27 cellular contexts compared by ENCODE assay signal in the genomic region with DNA sequence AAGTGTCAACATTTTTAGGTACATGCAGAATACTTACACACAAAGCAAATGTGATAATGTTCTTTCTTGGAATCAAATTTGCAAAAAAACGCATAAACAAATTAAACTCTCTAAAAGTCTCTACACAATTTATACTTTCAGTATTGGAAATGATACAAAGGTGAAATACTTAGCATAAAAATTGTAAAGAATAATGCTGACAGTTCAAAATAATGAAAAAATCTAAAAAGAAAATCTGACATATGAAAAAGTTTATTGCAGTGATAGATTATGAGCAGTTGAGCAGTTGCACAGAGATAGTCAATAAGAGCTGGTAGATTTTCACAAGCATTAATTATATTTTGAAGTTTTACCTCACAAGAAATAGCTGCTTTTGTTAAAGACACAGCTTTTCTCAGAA.
"Had no signal": no experiment of that assay in that cellular context is flagged by ENCODE, and none has a peak within 500 bp of the region (broad histone marks: within the 10 kb centered on the region; RNA-seq: fewer than 3 reads in every experiment).

No MANE protein-coding gene starts in this region.

- H3K4me1 ChIP-seq: stomach, suprapubic skin, testis, thyroid gland, tibial artery, tibial nerve, transverse colon, upper lobe of left lung, upper lobe of right lung, uterus, vagina had no signal

- H3K36me3 ChIP-seq: stomach, suprapubic skin, thoracic aorta, thyroid gland, tibial artery, tibial nerve, transverse colon, upper lobe of left lung, upper lobe of right lung, uterus, vagina had no signal

- H3K27ac ChIP-seq: stomach, suprapubic skin, testis, thoracic aorta, thyroid gland, tibial artery, tibial nerve, transverse colon, upper lobe of left lung, upper lobe of right lung, uterus, vagina had no signal

- FAIRE-seq: urothelium cell line had no signal

- H3K9me3 ChIP-seq: testis, thyroid gland, uterus, vagina had no signal

- DNase-seq: stimulated activated CD4-positive, alpha-beta T cell treated with anti-CD3 and anti-CD28 coated beads, Interleukin-2, amount 100 ng/mL, for 48 hours; stimulated activated CD4-positive, alpha-beta T cell treated with anti-CD3 and anti-CD28 coated beads, Interleukin-4, amount 100 ng/mL, for 1 hour; stimulated activated CD4-positive, alpha-beta T cell treated with anti-CD3 and anti-CD28 coated beads, Interleukin-4, amount 100 ng/mL, for 24 hours; stimulated activated CD4-positive, alpha-beta T cell treated with anti-CD3 and anti-CD28 coated beads, Interleukin-4, amount 100 ng/mL, for 4 hours; stimulated activated CD8-positive, alpha-beta memory T cell treated with anti-CD3 and anti-CD28 coated beads, Interleukin-4, amount 100 ng/mL, for 48 hours; stimulated activated naive B cell treated with anti-CD40 and anti-IgM and Interleukin-4, amounts not matched to agents 10 μg/mL and 1 μg/mL and 100 μg/mL, for 72 hours; stimulated activated naive CD4-positive, alpha-beta T cell; stimulated activated naive CD4-positive, alpha-beta T cell treated with Interleukin-2 at 50 U/mL for 16 hours; stimulated activated naive CD8-positive, alpha-beta T cell treated with anti-CD3 and anti-CD28 coated beads, Interleukin-15, amount 100 ng/mL, for 72 hours; stimulated activated naive CD8-positive, alpha-beta T cell treated with anti-CD3 and anti-CD28 coated beads, Interleukin-15, Interleukin-2, amounts not matched to agents 100 U/mL and 50 U/mL, for 24 hours; stomach; substantia nigra; testis; thyroid gland; tibial artery; transverse colon; trophoblast cell; upper lobe of left lung; upper lobe of right lung; uterus had no signal

- ATAC-seq: stimulated activated effector memory CD8-positive, alpha-beta T cell treated with anti-CD3 and anti-CD28 coated beads, Interleukin-12 subunit alpha, Interleukin-12 subunit beta, amount 100 ng/mL, for 72 hours; stimulated activated memory B cell treated with anti-CD40 and anti-IgM and Interleukin-4, amounts not matched to agents 10 μg/mL and 1 μg/mL and 100 μg/mL, for 72 hours; stimulated activated naive B cell treated with anti-CD40 and anti-IgM and Interleukin-4, amounts not matched to agents 10 μg/mL and 1 μg/mL and 100 μg/mL, for 72 hours; stimulated activated naive CD8-positive, alpha-beta T cell treated with anti-CD3 and anti-CD28 coated beads, Interleukin-15, amount 100 ng/mL, for 72 hours; stimulated activated naive CD8-positive, alpha-beta T cell treated with anti-CD3 and anti-CD28 coated beads, Interleukin-15, Interleukin-2, amounts not matched to agents 100 U/mL and 50 U/mL, for 24 hours; upper lobe of right lung had no signal

- H3K27me3 ChIP-seq: stomach, suprapubic skin, testis, thyroid gland, tibial artery, tibial nerve, transverse colon, upper lobe of left lung, upper lobe of right lung, uterus, vagina had no signal

- H3K4me3 ChIP-seq: stomach, suprapubic skin, testis, thoracic aorta, thyroid gland, tibial artery, tibial nerve, transverse colon, upper lobe of left lung, upper lobe of right lung, uterus, vagina had no signal
